In the genomic region with DNA sequence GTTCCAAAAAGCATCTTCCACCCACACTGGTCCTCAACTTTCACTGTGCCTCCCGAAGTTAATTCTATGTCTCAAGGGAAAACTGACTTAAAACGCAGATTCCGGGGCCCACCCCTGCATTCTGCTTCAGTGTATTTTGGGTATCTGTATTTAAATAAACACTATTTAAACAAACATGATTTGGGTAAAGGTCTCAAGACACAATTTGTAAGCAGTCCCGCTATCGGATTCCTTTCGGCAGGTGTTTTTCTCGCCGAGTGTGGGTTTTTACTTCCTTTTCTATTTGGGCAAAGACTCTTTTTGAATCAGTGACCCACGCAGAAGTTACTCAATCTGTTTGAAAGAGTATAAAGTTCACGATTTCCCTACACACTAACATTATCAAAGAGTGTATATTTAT, we compare ENCODE assay signal across 8 cellular contexts. TPM values are rescaled to one million over a fixed set of nuclear protein-coding genes. Genes with fewer than 3 reads are reported as not detected.
DNase-seq lines count a peak whose midpoint lies in the region; ATAC-seq and TF ChIP-seq lines count a peak whose summit lies in the region.

No MANE protein-coding gene starts in this region.

- H3K4me1 ChIP-seq in Peyer's patch, result peaks cover 0 to 25% (median 5%) of the 10 kb centered on the region in 4 donors

- DNase-seq in Peyer's patch (no peak), fibroblast of mammary gland (ENCODE audit: low read depth) (no peak), skeletal muscle cell (ENCODE audit: low read depth) (no peak), NCI-H1930 (lab: John Stamatoyannopoulos, UW) (no peak), pons (ENCODE audit: low spot score) (no peak), NCI-H2081 (lab: John Stamatoyannopoulos, UW) (no peak)

- TF ChIP-seq POLR2A in GM18505 (IDR thresholded peaks at IDR 0.05; ENCODE audit: borderline replicate concordance, extremely low read depth, insufficient read depth, insufficient read length) (peak; percentile 18), Peyer's patch (IDR thresholded peaks at IDR 0.05) (no peak)

- H3K36me3 ChIP-seq in Peyer's patch, result no peaks in the 10 kb centered on the region

- H3K27ac ChIP-seq in Peyer's patch, result peak overlapping the region in 2 of 4 donors; percentile 89

- ATAC-seq in GM18505 (IDR thresholded peaks at IDR 0.05; ENCODE audit: unreplicated experiment) (no peak), GM21825 (IDR thresholded peaks at IDR 0.05; ENCODE audit: unreplicated experiment) (no peak)

- no peaks in the 10 kb centered on the region for H3K27me3 ChIP-seq in Peyer's patch

- no peaks in the 10 kb centered on the region for H3K9me3 ChIP-seq in Peyer's patch

- TF ChIP-seq CTCF in Peyer's patch (IDR thresholded peaks at IDR 0.05), result no peak
- no peak for TF ChIP-seq CTCF in fibroblast of mammary gland (conservative IDR thresholded peaks at IDR 0.05; ENCODE audit: control insufficient read depth, insufficient read depth, low read depth, low read length)

- H3K4me3 ChIP-seq in Peyer's patch (peak overlapping the region; percentile 72 to 96 (median 83)), fibroblast of mammary gland (ENCODE audit: control insufficient read depth, low read depth, low read length) (peak overlapping the region; percentile 91), skeletal muscle cell (ENCODE audit: low read depth, low read length) (peak overlapping the region; percentile 90)

RNA-seq across cellular contexts. Expression of a gene that starts 1.2 kb away (rescaled TPM):
- total RNA-seq in Peyer's patch, result 100 to 1,000 TPM in 1 of 4 donors, 10 to 100 TPM in 3; 57.1 to 100 (median 61.6) TPM
